ENCODE assay signal across 12 cellular contexts in the genomic region with DNA sequence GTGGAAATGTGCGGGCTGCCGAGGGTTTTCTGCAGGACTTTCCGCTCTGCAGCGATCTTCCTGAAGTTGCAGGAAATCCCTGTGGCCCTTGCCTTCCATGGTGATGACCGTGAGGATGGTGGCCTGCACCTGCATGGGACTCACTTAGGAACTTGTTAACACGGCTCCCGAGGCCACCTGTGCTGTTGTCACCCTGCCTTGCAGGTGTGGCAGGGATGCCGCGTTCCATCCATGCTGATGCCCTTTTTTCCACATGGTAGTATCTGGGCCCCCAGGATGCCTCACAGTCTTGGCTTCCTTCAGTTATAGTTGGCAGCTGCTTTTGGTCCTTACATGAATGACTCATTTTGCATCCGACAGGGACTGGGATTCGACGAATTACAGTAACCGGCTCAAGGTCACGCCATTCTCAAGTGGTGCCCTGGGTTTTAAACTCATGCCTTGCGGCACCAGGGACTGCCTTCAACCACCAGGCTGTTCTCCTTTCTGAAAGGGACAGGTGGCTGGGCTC. TPM values are rescaled to one million over a fixed set of nuclear protein-coding genes. Genes with fewer than 3 reads are reported as not detected.
DNase-seq lines count a peak whose midpoint lies in the region; ATAC-seq, FAIRE-seq and TF ChIP-seq lines count a peak whose summit lies in the region.
"Had no signal": no experiment of that assay in that cellular context is flagged by ENCODE, and none has a peak within 500 bp of the region (broad histone marks: within the 10 kb centered on the region; RNA-seq: fewer than 3 reads in every experiment).

No MANE protein-coding gene starts in this region.

- no peak for TF ChIP-seq CTCF in endothelial cell of umbilical vein (IDR thresholded peaks at IDR 0.05; ENCODE audit: extremely low read depth in 1 of 2, insufficient read depth in 1 of 2, low read depth in 1 of 2, low read length in 2 of 2)
- TF ChIP-seq CTCF in nephron (IDR thresholded peaks at IDR 0.05; ENCODE audit: unreplicated experiment in 3 of 3), result no peak
- TF ChIP-seq CTCF in omental fat pad (IDR thresholded peaks at IDR 0.05), result no peak

- dilution Hi-C loops in endothelial cell of umbilical vein (cut with MboI; ENCODE audit: extremely low pct_ligation_motif_present, low sequenced_read_pairs), result no loop called here

- CTCF ChIA-PET in endothelial cell of umbilical vein (lab: Charles Lee), result interaction anchor here (1.0 to 2.2 kb wide), 5 partner anchors 11 to 54 kb away, joined by 3 to 17 read pairs (median 4); partner anchors contain the start of gene SYNJ2

- peaks cover 8% of the 10 kb centered on the region for H3K36me3 Mint-ChIP-seq in nephron (ENCODE audit: low read depth)

- H4K20me1 ChIP-seq in endothelial cell of umbilical vein (replicated peaks; ENCODE audit: control insufficient read depth, extremely low read depth, insufficient read depth, low read length), result no peaks in the 10 kb centered on the region

- FAIRE-seq in endothelial cell of umbilical vein (lab: Jason Lieb, UNC), result peak; percentile 97

- H2AFZ ChIP-seq in endothelial cell of umbilical vein (ENCODE audit: low read depth, low read length), result no peak overlapping the region

- H3K9me3 ChIP-seq in endothelial cell of umbilical vein (replicated peaks; ENCODE audit: control insufficient read depth, insufficient read depth, low read length), result no peaks in the 10 kb centered on the region

- no peaks in the 10 kb centered on the region for H3K9me1 ChIP-seq in endothelial cell of umbilical vein (replicated peaks; ENCODE audit: control insufficient read depth, extremely low read depth, insufficient read depth, low read length)

- no peak for ATAC-seq in omental fat pad (ENCODE audit: low FRiP score)
- no peak for ATAC-seq in GM19455 (IDR thresholded peaks at IDR 0.05; ENCODE audit: unreplicated experiment)

- peaks cover 51% of the 10 kb centered on the region for H3K4me1 Mint-ChIP-seq in nephron

- no peaks in the 10 kb centered on the region for H3K27me3 ChIP-seq in endothelial cell of umbilical vein (ENCODE audit: control insufficient read depth in 2 of 2, insufficient read depth in 2 of 2, low read length in 2 of 2)

- intact Hi-C loops in endothelial cell of umbilical vein (cut with micrococcal nuclease), result loop anchor here (1.0 kb wide), 1 partner anchor 10 kb away; no protein-coding TSS in a partner anchor

- peaks cover 9% of the 10 kb centered on the region for H3K27me3 Mint-ChIP-seq in nephron (ENCODE audit: low read depth)
- H3K27me3 Mint-ChIP-seq: CD4-positive, CD25-positive, alpha-beta regulatory T cell had no signal

- DNase-seq in DMS79 (lab: John Stamatoyannopoulos, UW) (peak; percentile 70), NCI-H446 (lab: John Stamatoyannopoulos, UW) (peak; percentile 42 to 71), endothelial cell of umbilical vein (ENCODE audit: low read depth, low spot score) (peak; percentile 89), GF-D8 (lab: John Stamatoyannopoulos, UW) (no peak), omental fat pad (ENCODE audit: low spot score) (no peak), HK-2 (ENCODE audit: unreplicated experiment) (no peak)
- DNase-seq: activated gamma-delta T cell treated with Interleukin-2 at 50 U/mL for 16 hours; CD4-positive, CD25-positive, alpha-beta regulatory T cell; endodermal cell; NCI-H1930 had no signal

- peaks cover 84% of the 10 kb centered on the region for H3K79me2 ChIP-seq in endothelial cell of umbilical vein (ENCODE audit: control insufficient read depth, insufficient read depth, low read length)

- BruUV-seq in endothelial cell of umbilical vein (replicated peaks; lab: Mats Ljungman, UMichigan), result no TSS peak

- H3K27ac ChIP-seq in endothelial cell of umbilical vein (ENCODE audit: insufficient read depth, low read depth, low read length), result peak overlapping the region; percentile 85

- peak overlapping the region; percentile 23 for H3K4me2 ChIP-seq in endothelial cell of umbilical vein (ENCODE audit: insufficient read depth, low read length)

- POLR2A ChIA-PET in endothelial cell of umbilical vein (lab: Charles Lee), result no interaction called here

- H3K4me3 Mint-ChIP-seq in nephron, result peak overlapping the region in 1 of 3 experiments; percentile 37
- H3K4me3 Mint-ChIP-seq: CD4-positive, CD25-positive, alpha-beta regulatory T cell; endodermal cell had no signal

- peak overlapping the region; percentile 36 for H3K9ac ChIP-seq in endothelial cell of umbilical vein (replicated peaks; ENCODE audit: extremely low read depth, insufficient read depth, low read length)

- no peaks in the 10 kb centered on the region for H3K9me3 Mint-ChIP-seq in nephron
- H3K9me3 Mint-ChIP-seq: CD4-positive, CD25-positive, alpha-beta regulatory T cell; endodermal cell had no signal

- no peak overlapping the region for H3K4me3 ChIP-seq in endothelial cell of umbilical vein (replicated peaks in 1 of 3; ENCODE audit: insufficient read depth in 1 of 3, low read depth in 1 of 3, low read length in 3 of 3)

- peaks cover 0 to 3% of the 10 kb centered on the region in 2 experiments for H3K36me3 ChIP-seq in endothelial cell of umbilical vein (ENCODE audit: control insufficient read depth in 2 of 2, extremely low read depth in 1 of 2, insufficient read depth in 2 of 2, low read length in 2 of 2)

- H3K27ac Mint-ChIP-seq in nephron, result peak overlapping the region in 2 of 3 experiments; percentile 54 to 85
- H3K27ac Mint-ChIP-seq: CD4-positive, CD25-positive, alpha-beta regulatory T cell; endodermal cell had no signal

- TF ChIP-seq POLR2A in endothelial cell of umbilical vein (IDR thresholded peaks at IDR 0.05; ENCODE audit: low read depth, low read length), result no peak

- H3K4me1 ChIP-seq in endothelial cell of umbilical vein (ENCODE audit: control insufficient read depth, extremely low read depth, insufficient read depth, low read length), result peaks cover 54% of the 10 kb centered on the region

TF ChIP-seq in endothelial cell of umbilical vein, 7 proteins besides CTCF, POLR2A, EP300 and RAD21:
- TF ChIP-seq MYC (IDR thresholded peaks at IDR 0.05; ENCODE audit: low read depth, low read length) (no peak), FOS (IDR thresholded peaks at IDR 0.05; ENCODE audit: borderline replicate concordance, insufficient read depth, low read length) (peak; percentile 84), JUN (IDR thresholded peaks at IDR 0.05; ENCODE audit: borderline replicate concordance, insufficient read depth, insufficient read length, low read depth) (peak; percentile 79), POLR2AphosphoS5 (IDR thresholded peaks at IDR 0.05; ENCODE audit: insufficient read depth, low read depth, low read length) (peak; percentile 60)
TF ChIP-seq in endothelial cell of umbilical vein: peak in this region for 3.

RNA-seq across cellular contexts. Expression of gene SYNJ2, which starts 37.2 kb away (rescaled TPM):
- total RNA-seq in endothelial cell of umbilical vein (71.8 and 78.2 TPM in 2 replicates), omental fat pad (10 to 100 TPM in 1 of 4 donors, 1 to 10 TPM in 3; 2.3 to 27.6 (median 6.4) TPM)
- 32.4 and 35.1 TPM in 2 replicates for polyA plus RNA-seq in endothelial cell of umbilical vein
- polyA plus RNA-seq in endothelial cell of umbilical vein (2011; cell fraction: cytosol; rRNA removed), result 42.1 and 44.6 TPM in 2 replicates
- 85.0 and 90.0 TPM in 2 replicates for polyA plus RNA-seq in endothelial cell of umbilical vein (2011; cell fraction: nucleus; rRNA removed)
- polyA plus RNA-seq in endothelial cell of umbilical vein (2012), result 28.3 and 54.5 TPM in 2 replicates
- 76.8 and 82.3 TPM in 2 replicates for polyA minus RNA-seq in endothelial cell of umbilical vein
- 12.2 TPM for polyA minus RNA-seq in endothelial cell of umbilical vein (2011; cell fraction: cytosol; rRNA and poly(A)+ RNA removed)
- polyA minus RNA-seq in endothelial cell of umbilical vein (2011; cell fraction: nucleus; rRNA and poly(A)+ RNA removed), result 77.9 and 82.2 TPM in 2 replicates

Comparison
In these comparisons a context has a peak if more than half of its experiments do, and no peak if none do; other contexts are left out.
1. DNase-seq: peak in DMS79 (single experiment), NCI-H446 (2 of 2) and endothelial cell of umbilical vein (single experiment); none in GF-D8 (single experiment), omental fat pad (single experiment) and HK-2 (single experiment).